1 cellular context compared by ENCODE assay signal in the genomic region with DNA sequence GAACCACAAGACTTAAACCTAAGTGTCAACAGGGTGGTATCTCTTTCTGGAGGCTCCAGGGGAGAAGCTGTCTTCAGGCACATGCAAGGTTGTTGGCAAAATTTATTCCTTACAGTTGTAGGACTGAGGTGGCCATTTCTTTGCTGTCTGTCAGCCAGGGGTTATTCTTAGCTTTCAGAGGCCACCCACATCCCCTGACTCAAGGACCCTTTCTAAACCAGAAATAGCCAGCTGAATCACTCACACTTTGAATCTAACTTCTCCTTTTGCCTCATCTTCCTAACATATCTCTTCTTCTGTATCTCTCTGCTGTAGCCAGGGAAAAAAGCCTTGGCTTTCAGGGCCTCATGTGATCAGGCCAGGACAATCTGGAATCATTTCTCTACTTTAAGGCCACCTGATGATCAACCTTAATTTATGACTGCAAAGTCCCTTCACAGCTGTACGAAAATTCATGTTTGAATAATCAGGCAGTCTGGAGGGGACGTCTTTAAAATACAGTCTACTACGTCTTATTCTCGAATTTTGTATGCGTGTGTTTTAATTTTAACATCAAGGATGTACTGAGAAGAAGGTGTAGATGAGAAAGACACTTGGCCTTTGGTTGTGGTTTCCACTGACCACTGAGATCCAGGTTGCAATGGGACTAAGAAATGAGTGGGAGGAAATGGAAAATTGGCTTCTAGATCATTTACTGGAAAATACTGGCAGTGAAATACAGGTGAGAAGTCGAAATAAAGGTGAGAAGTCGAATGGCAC.
TF ChIP-seq lines count a peak whose summit lies in the region.

No MANE protein-coding gene starts in this region.

TF ChIP-seq in GM12878, 131 proteins besides CTCF, POLR2A, EP300 and RAD21 (continued from another document and continues in another):
- TF ChIP-seq, protein P1, sequence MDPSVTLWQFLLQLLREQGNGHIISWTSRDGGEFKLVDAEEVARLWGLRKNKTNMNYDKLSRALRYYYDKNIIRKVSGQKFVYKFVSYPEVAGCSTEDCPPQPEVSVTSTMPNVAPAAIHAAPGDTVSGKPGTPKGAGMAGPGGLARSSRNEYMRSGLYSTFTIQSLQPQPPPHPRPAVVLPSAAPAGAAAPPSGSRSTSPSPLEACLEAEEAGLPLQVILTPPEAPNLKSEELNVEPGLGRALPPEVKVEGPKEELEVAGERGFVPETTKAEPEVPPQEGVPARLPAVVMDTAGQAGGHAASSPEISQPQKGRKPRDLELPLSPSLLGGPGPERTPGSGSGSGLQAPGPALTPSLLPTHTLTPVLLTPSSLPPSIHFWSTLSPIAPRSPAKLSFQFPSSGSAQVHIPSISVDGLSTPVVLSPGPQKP (IDR thresholded peaks at IDR 0.05; ENCODE audit: low read depth, low read length): no peak
- TF ChIP-seq KAT2A (conservative IDR thresholded peaks at IDR 0.05; ENCODE audit: control insufficient read depth, low read depth, low read length): no peak
- TF ChIP-seq, protein P2, sequence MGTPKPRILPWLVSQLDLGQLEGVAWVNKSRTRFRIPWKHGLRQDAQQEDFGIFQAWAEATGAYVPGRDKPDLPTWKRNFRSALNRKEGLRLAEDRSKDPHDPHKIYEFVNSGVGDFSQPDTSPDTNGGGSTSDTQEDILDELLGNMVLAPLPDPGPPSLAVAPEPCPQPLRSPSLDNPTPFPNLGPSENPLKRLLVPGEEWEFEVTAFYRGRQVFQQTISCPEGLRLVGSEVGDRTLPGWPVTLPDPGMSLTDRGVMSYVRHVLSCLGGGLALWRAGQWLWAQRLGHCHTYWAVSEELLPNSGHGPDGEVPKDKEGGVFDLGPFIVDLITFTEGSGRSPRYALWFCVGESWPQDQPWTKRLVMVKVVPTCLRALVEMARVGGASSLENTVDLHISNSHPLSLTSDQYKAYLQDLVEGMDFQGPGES (IDR thresholded peaks at IDR 0.05): no peak
- TF ChIP-seq, protein P3, sequence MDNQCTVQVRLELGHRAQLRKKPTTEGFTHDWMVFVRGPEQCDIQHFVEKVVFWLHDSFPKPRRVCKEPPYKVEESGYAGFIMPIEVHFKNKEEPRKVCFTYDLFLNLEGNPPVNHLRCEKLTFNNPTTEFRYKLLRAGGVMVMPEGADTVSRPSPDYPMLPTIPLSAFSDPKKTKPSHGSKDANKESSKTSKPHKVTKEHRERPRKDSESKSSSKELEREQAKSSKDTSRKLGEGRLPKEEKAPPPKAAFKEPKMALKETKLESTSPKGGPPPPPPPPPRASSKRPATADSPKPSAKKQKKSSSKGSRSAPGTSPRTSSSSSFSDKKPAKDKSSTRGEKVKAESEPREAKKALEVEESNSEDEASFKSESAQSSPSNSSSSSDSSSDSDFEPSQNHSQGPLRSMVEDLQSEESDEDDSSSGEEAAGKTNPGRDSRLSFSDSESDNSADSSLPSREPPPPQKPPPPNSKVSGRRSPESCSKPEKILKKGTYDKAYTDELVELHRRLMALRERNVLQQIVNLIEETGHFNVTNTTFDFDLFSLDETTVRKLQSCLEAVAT (IDR thresholded peaks at IDR 0.05): no peak
- TF ChIP-seq YY1 (IDR thresholded peaks at IDR 0.05; ENCODE audit: low read depth, low read length): peak; percentile 75
- TF ChIP-seq NFIC (IDR thresholded peaks at IDR 0.05; ENCODE audit: low read depth, low read length): peak; percentile 93
- TF ChIP-seq NBN (IDR thresholded peaks at IDR 0.05): no peak
- TF ChIP-seq RBBP5 (conservative IDR thresholded peaks at IDR 0.05): no peak
- TF ChIP-seq, protein P4, sequence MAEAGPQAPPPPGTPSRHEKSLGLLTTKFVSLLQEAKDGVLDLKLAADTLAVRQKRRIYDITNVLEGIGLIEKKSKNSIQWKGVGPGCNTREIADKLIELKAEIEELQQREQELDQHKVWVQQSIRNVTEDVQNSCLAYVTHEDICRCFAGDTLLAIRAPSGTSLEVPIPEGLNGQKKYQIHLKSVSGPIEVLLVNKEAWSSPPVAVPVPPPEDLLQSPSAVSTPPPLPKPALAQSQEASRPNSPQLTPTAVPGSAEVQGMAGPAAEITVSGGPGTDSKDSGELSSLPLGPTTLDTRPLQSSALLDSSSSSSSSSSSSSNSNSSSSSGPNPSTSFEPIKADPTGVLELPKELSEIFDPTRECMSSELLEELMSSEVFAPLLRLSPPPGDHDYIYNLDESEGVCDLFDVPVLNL (IDR thresholded peaks at IDR 0.05; ENCODE audit: low read depth, low read length): no peak
- 0 out of 2 replicates have a peak, but pooled peaks have one; percentile 62 for TF ChIP-seq MTA3 (IDR thresholded peaks at IDR 0.05; ENCODE audit: borderline replicate concordance, low read length)
- peak; percentile 78 for TF ChIP-seq CREM (IDR thresholded peaks at IDR 0.05; ENCODE audit: low read depth)
- no peak for TF ChIP-seq TARDBP (IDR thresholded peaks at IDR 0.05; ENCODE audit: borderline replicate concordance)
- no peak for TF ChIP-seq CHD4 (IDR thresholded peaks at IDR 0.05)
- peak; percentile 91; the same call in 1 of the 2 replicates for TF ChIP-seq FOXM1 (IDR thresholded peaks at IDR 0.05; ENCODE audit: low read depth, low read length)
- TF ChIP-seq USF1 (IDR thresholded peaks at IDR 0.05; ENCODE audit: borderline replicate concordance, extremely low read length, insufficient read depth, low read depth, low read length): no peak
- 0 out of 4 replicates have a peak, but pooled peaks of 1 of the 2 experiments have one; percentile 40 for TF ChIP-seq SRF (IDR thresholded peaks at IDR 0.05; ENCODE audit: low read depth in 2 of 2, low read length in 2 of 2)
- no peak for TF ChIP-seq CEBPB (IDR thresholded peaks at IDR 0.05; ENCODE audit: borderline replicate concordance in 1 of 2, low read depth in 2 of 2, low read length in 2 of 2)
- peak; percentile 71; the same call in 1 of the 2 replicates for TF ChIP-seq PML (IDR thresholded peaks at IDR 0.05; ENCODE audit: low read length)
- TF ChIP-seq, protein P5, sequence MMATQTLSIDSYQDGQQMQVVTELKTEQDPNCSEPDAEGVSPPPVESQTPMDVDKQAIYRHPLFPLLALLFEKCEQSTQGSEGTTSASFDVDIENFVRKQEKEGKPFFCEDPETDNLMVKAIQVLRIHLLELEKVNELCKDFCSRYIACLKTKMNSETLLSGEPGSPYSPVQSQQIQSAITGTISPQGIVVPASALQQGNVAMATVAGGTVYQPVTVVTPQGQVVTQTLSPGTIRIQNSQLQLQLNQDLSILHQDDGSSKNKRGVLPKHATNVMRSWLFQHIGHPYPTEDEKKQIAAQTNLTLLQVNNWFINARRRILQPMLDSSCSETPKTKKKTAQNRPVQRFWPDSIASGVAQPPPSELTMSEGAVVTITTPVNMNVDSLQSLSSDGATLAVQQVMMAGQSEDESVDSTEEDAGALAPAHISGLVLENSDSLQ (IDR thresholded peaks at IDR 0.05): peak; percentile 22; the same call in 1 of the 2 replicates
- TF ChIP-seq RUNX3 (IDR thresholded peaks at IDR 0.05; ENCODE audit: low read length): peak; percentile 89
- TF ChIP-seq MEF2B (IDR thresholded peaks at IDR 0.05; ENCODE audit: partially characterized antibody, poor library complexity, severe bottlenecking): peak; percentile 57
- TF ChIP-seq CUX1 (IDR thresholded peaks at IDR 0.05; ENCODE audit: insufficient replicate concordance, low read depth, low read length): no peak
- TF ChIP-seq ZSCAN29 (IDR thresholded peaks at IDR 0.05): no peak
- no peak for TF ChIP-seq HSF1 (IDR thresholded peaks at IDR 0.05; ENCODE audit: low read depth, low read length)
- no peak for TF ChIP-seq CHD2 (IDR thresholded peaks at IDR 0.05; ENCODE audit: borderline replicate concordance, low read depth, low read length)
- TF ChIP-seq TCF3 (IDR thresholded peaks at IDR 0.05; ENCODE audit: borderline replicate concordance, insufficient read depth, low read depth, low read length): no peak
- TF ChIP-seq RELA (IDR thresholded peaks at IDR 0.05; ENCODE audit: borderline replicate concordance, partially characterized antibody): no peak
- TF ChIP-seq MTA2 (IDR thresholded peaks at IDR 0.05; ENCODE audit: low read depth): no peak
- peak in 1 of 2 experiments; percentile 61; a peak in 1 of 4 replicates for TF ChIP-seq ETV6 (conservative IDR thresholded peaks at IDR 0.05 in 1 of 2, IDR thresholded peaks at IDR 0.05 in 1 of 2; ENCODE audit: borderline replicate concordance in 1 of 2, low read depth in 1 of 2)
- TF ChIP-seq, protein P6, sequence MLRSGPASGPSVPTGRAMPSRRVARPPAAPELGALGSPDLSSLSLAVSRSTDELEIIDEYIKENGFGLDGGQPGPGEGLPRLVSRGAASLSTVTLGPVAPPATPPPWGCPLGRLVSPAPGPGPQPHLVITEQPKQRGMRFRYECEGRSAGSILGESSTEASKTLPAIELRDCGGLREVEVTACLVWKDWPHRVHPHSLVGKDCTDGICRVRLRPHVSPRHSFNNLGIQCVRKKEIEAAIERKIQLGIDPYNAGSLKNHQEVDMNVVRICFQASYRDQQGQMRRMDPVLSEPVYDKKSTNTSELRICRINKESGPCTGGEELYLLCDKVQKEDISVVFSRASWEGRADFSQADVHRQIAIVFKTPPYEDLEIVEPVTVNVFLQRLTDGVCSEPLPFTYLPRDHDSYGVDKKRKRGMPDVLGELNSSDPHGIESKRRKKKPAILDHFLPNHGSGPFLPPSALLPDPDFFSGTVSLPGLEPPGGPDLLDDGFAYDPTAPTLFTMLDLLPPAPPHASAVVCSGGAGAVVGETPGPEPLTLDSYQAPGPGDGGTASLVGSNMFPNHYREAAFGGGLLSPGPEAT (IDR thresholded peaks at IDR 0.05; ENCODE audit: low read depth): peak; percentile 52
- TF ChIP-seq, protein P7, sequence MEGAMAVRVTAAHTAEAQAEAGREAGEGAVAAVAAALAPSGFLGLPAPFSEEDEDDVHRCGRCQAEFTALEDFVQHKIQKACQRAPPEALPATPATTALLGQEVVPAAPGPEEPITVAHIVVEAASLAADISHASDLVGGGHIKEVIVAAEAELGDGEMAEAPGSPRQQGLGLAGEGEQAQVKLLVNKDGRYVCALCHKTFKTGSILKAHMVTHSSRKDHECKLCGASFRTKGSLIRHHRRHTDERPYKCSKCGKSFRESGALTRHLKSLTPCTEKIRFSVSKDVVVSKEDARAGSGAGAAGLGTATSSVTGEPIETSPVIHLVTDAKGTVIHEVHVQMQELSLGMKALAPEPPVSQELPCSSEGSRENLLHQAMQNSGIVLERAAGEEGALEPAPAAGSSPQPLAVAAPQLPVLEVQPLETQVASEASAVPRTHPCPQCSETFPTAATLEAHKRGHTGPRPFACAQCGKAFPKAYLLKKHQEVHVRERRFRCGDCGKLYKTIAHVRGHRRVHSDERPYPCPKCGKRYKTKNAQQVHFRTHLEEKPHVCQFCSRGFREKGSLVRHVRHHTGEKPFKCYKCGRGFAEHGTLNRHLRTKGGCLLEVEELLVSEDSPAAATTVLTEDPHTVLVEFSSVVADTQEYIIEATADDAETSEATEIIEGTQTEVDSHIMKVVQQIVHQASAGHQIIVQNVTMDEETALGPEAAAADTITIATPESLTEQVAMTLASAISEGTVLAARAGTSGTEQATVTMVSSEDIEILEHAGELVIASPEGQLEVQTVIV (IDR thresholded peaks at IDR 0.05; ENCODE audit: borderline replicate concordance, partially characterized antibody): no peak
